ENCODE assay signal across 17 cellular contexts in the genomic region with DNA sequence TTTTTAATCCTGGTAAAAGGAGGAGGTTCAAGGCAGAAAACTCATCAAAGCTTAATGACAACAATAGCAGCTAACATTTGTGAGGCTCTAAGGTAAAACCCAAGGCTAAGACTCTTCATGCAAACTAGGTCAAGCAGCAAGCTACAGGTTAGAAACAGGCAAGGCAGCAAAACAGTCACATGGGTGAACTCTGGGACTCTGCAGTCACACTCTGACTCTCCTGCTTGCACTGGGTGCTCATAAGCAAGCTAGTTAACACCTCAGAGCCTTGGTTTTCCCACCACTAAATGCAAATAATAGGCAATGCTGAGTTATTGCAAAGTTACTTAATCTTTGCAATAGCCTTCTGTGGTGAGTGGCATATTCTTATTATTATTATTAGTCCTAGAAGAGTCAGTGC. TPM values are rescaled to one million over a fixed set of nuclear protein-coding genes. Genes with fewer than 3 reads are reported as not detected.
DNase-seq lines count a peak whose midpoint lies in the region; ATAC-seq and TF ChIP-seq lines count a peak whose summit lies in the region.
"Had no signal": no experiment of that assay in that cellular context is flagged by ENCODE, and none has a peak within 500 bp of the region (broad histone marks: within the 10 kb centered on the region; RNA-seq: fewer than 3 reads in every experiment).

No MANE protein-coding gene starts in this region.

- no peak overlapping the region for H3K4me3 Mint-ChIP-seq in activated CD8-positive, alpha-beta memory T cell treated with anti-CD3 and anti-CD28 coated beads, Interleukin-2, amount 10 ng/mL, durations not matched to agents 7 days and 5 days
- H3K4me3 Mint-ChIP-seq: CD8-positive, alpha-beta memory T cell; HFFc6 had no signal

- H3K27me3 Mint-ChIP-seq in activated CD8-positive, alpha-beta memory T cell treated with anti-CD3 and anti-CD28 coated beads, Interleukin-2, amount 10 ng/mL, durations not matched to agents 7 days and 5 days: no peaks in the 10 kb centered on the region
- H3K27me3 Mint-ChIP-seq: CD8-positive, alpha-beta memory T cell had no signal

- CTCF ChIA-PET in activated CD8-positive, alpha-beta memory T cell treated with anti-CD3 and anti-CD28 coated beads, Interleukin-2, amount 10 ng/mL, durations not matched to agents 7 days and 5 days (lab: Charles Lee): interaction anchor here (0.8 to 13.6 kb wide), 16 partner anchors 9 to 235 kb away, joined by 3 to 329 read pairs (median 6); a partner anchor contains a TSS

- H3K36me3 ChIP-seq in neutrophil (peaks cover 48% of the 10 kb centered on the region), ascending aorta (no peaks in the 10 kb centered on the region)
- H3K36me3 ChIP-seq: BLaER1, SJSA1 had no signal

- no peak for ATAC-seq in activated CD8-positive, alpha-beta memory T cell treated with anti-CD3 and anti-CD28 coated beads, Interleukin-2, amount 10 ng/mL, durations not matched to agents 7 days and 5 days
- peak; percentile 64 for ATAC-seq in GM18867 (IDR thresholded peaks at IDR 0.05; ENCODE audit: unreplicated experiment)
- no peak for ATAC-seq in GM21717 (IDR thresholded peaks at IDR 0.05; ENCODE audit: unreplicated experiment)

- TF ChIP-seq CTCF in coronary artery (IDR thresholded peaks at IDR 0.05): no peak
- no peak for TF ChIP-seq CTCF in neutrophil (IDR thresholded peaks at IDR 0.05)
- TF ChIP-seq CTCF in ascending aorta (IDR thresholded peaks at IDR 0.05): no peak

- H3K4me1 Mint-ChIP-seq in activated CD8-positive, alpha-beta memory T cell treated with anti-CD3 and anti-CD28 coated beads, Interleukin-2, amount 10 ng/mL, durations not matched to agents 7 days and 5 days: peaks cover 34% of the 10 kb centered on the region

- H3K9me3 Mint-ChIP-seq in activated CD8-positive, alpha-beta memory T cell treated with anti-CD3 and anti-CD28 coated beads, Interleukin-2, amount 10 ng/mL, durations not matched to agents 7 days and 5 days (ENCODE audit: low read depth): no peaks in the 10 kb centered on the region
- H3K9me3 Mint-ChIP-seq: CD8-positive, alpha-beta memory T cell; HFFc6 had no signal

- peak; percentile 40 for DNase-seq in activated CD8-positive, alpha-beta memory T cell treated with anti-CD3 and anti-CD28 coated beads, Interleukin-2, amount 10 ng/mL, durations not matched to agents 7 days and 5 days
- DNase-seq in activated CD8-positive, alpha-beta memory T cell treated with anti-CD3 and anti-CD28 coated beads, Interleukin-2, amount 50 U/mL, for 4 hours: no peak
- DNase-seq in coronary artery (ENCODE audit: low spot score) (peak; percentile 7), ascending aorta (ENCODE audit: low spot score in 2 of 2) (no peak)
- DNase-seq: CD8-positive, alpha-beta memory T cell; DMS79; HFFc6; NCI-H187 treated with DMSO at 0.1 percent for 48 hours; NCI-H2171 treated with DMSO at 0.1 percent for 48 hours; NCI-H510A; NCI-H82 had no signal

- H3K27ac ChIP-seq in coronary artery: no peak overlapping the region
- peak overlapping the region; percentile 61 for H3K27ac ChIP-seq in neutrophil
- H3K27ac ChIP-seq in ascending aorta: no peak overlapping the region
- H3K27ac ChIP-seq: BLaER1, HL-60, SJSA1 had no signal

- H3K4me1 ChIP-seq in neutrophil (ENCODE audit: control insufficient read depth in 1 of 2, insufficient read depth in 1 of 2, low read depth in 1 of 2, low read length in 1 of 2): peaks cover 30 to 34% of the 10 kb centered on the region in 2 experiments
- no peaks in the 10 kb centered on the region for H3K4me1 ChIP-seq in ascending aorta
- H3K4me1 ChIP-seq: SJSA1 had no signal

- H3K4me3 ChIP-seq in coronary artery: no peak overlapping the region
- H3K4me3 ChIP-seq in neutrophil (ENCODE audit: low read depth in 1 of 2, low read length in 1 of 2): no peak overlapping the region
- no peak overlapping the region for H3K4me3 ChIP-seq in ascending aorta
- H3K4me3 ChIP-seq: BLaER1, SJSA1 had no signal

- H3K27ac Mint-ChIP-seq in activated CD8-positive, alpha-beta memory T cell treated with anti-CD3 and anti-CD28 coated beads, Interleukin-2, amount 10 ng/mL, durations not matched to agents 7 days and 5 days: no peak overlapping the region
- H3K27ac Mint-ChIP-seq: HFFc6 had no signal

- H3K27me3 ChIP-seq in neutrophil: no peaks in the 10 kb centered on the region
- no peaks in the 10 kb centered on the region for H3K27me3 ChIP-seq in ascending aorta
- H3K27me3 ChIP-seq: BLaER1, SJSA1 had no signal

- H3K9me3 ChIP-seq in neutrophil (no peaks in the 10 kb centered on the region), ascending aorta (no peaks in the 10 kb centered on the region)
- H3K9me3 ChIP-seq: BLaER1, SJSA1 had no signal

- intact Hi-C loops in ascending aorta (cut with DNase I): loop anchor here (5.0 kb wide), 1 partner anchor 237 kb away; no protein-coding TSS in a partner anchor

- no peaks in the 10 kb centered on the region for H3K36me3 Mint-ChIP-seq in activated CD8-positive, alpha-beta memory T cell treated with anti-CD3 and anti-CD28 coated beads, Interleukin-2, amount 10 ng/mL, durations not matched to agents 7 days and 5 days
- H3K36me3 Mint-ChIP-seq: CD8-positive, alpha-beta memory T cell had no signal

RNA-seq across cellular contexts. Expression of a gene that starts 8.0 kb away (rescaled TPM):
- 1 to 10 TPM; 1.8 TPM for total RNA-seq in activated CD8-positive, alpha-beta memory T cell treated with anti-CD3 and anti-CD28 coated beads, Interleukin-2, amount 10 ng/mL, durations not matched to agents 7 days and 5 days
- not detected for total RNA-seq in ascending aorta
- total RNA-seq: HFFc6, SJSA1 had no signal

RNA-seq across cellular contexts. Expression of a gene that starts 38.4 kb away (rescaled TPM):
- total RNA-seq in activated CD8-positive, alpha-beta memory T cell treated with anti-CD3 and anti-CD28 coated beads, Interleukin-2, amount 10 ng/mL, durations not matched to agents 7 days and 5 days: 100 to 1,000 TPM; 314 to 388 TPM
- total RNA-seq in ascending aorta: 11.2 TPM

Comparison
In these comparisons a context has a peak if more than half of its experiments do, and no peak if none do; other contexts are left out.
1. DNase-seq: peak in activated CD8-positive, alpha-beta memory T cell treated with anti-CD3 and anti-CD28 coated beads, Interleukin-2, amount 10 ng/mL, durations not matched to agents 7 days and 5 days (single experiment) and coronary artery (single experiment); none in activated CD8-positive, alpha-beta memory T cell treated with anti-CD3 and anti-CD28 coated beads, Interleukin-2, amount 50 U/mL, for 4 hours (single experiment) and ascending aorta (0 of 2).
2. RNA of a gene that starts 38.4 kb away (total RNA-seq): 314 to 388 TPM in activated CD8-positive, alpha-beta memory T cell treated with anti-CD3 and anti-CD28 coated beads, Interleukin-2, amount 10 ng/mL, durations not matched to agents 7 days and 5 days; 11.2 TPM in ascending aorta (single experiment); every median in the first group is over 10 times any median in the second.